Comparison of ENCODE assay signal across 29 cellular contexts in the genomic region with DNA sequence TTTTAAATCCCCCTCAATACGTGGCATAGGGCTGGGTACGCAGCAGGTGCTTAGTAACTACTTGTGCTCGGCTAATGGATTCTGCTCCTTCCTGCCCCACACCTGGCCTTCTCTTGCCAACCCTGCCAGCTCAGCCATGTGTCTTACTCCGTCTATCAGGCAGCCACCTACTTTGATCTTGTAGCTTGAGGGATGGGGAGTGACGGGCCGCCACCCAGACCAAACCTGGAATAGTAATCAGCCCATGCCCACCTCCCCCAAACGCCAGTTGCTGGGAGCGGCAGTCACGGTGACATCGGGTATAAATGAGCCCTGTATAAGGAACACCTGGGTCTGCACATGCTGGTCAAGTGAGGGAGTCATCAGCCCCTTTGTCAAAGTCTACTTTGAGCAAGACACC.
A peak's percentile ranks its signal among the peaks of the same experiment; 100 is the strongest.
DNase-seq lines count a peak whose midpoint lies in the region; ATAC-seq lines count a peak whose summit lies in the region.
"Had no signal": no experiment of that assay in that cellular context is flagged by ENCODE, and none has a peak within 500 bp of the region (broad histone marks: within the 10 kb centered on the region; RNA-seq: fewer than 3 reads in every experiment).

No MANE protein-coding gene starts in this region.

- no peaks in the 10 kb centered on the region for H3K27me3 ChIP-seq in naive thymus-derived CD4-positive, alpha-beta T cell (ENCODE audit: control insufficient read depth in 2 of 2, insufficient read depth in 2 of 2, low read length in 2 of 2)
- H3K27me3 ChIP-seq: adrenal gland, breast epithelium, esophagus squamous epithelium, pancreas, right atrium auricular region, SJSA1, spleen, tibial artery had no signal

- POLR2A ChIA-PET in naive thymus-derived CD4-positive, alpha-beta T cell (lab: Charles Lee), result interaction anchor here (1.3 kb wide), 1 partner anchor 10 kb away, joined by 4 read pairs; no protein-coding TSS in a partner anchor

- no peak overlapping the region for H3K4me3 ChIP-seq in naive thymus-derived CD4-positive, alpha-beta T cell (ENCODE audit: low read length)
- H3K4me3 ChIP-seq: adrenal gland, breast epithelium, esophagus squamous epithelium, K562, pancreas, right atrium auricular region, SJSA1, spleen, tibial artery had no signal

- H3K9me3 Mint-ChIP-seq in stimulated activated naive CD8-positive, alpha-beta T cell treated with anti-CD3 and anti-CD28 coated beads, Interleukin-15, Interleukin-2, amounts not matched to agents 100 ng/mL and 50 ng/mL, for 24 hours, result no peaks in the 10 kb centered on the region
- H3K9me3 Mint-ChIP-seq in activated T-helper 1 cell treated with anti-CD3 and anti-CD28 coated beads, Interleukin-12 subunit alpha, Interleukin-12 subunit beta, Interleukin-2, Interleukin-4 antibody, amounts not matched to agents 30 ng/mL and 10 ng/mL and 1 ng/mL, durations not matched to agents 14 hours and 24 hours and 36 hours, result no peaks in the 10 kb centered on the region
- H3K9me3 Mint-ChIP-seq in naive thymus-derived CD4-positive, alpha-beta T cell, result peaks cover 0 to 2% (median 0%) of the 10 kb centered on the region in 11 donors
- H3K9me3 Mint-ChIP-seq: CD4-positive, alpha-beta memory T cell; natural killer cell treated with Interleukin-12 subunit alpha and Interleukin-12 subunit beta and Interleukin-15 and Interleukin-18, amount 100 ng/mL, for 72 hours; stimulated activated memory B cell treated with anti-CD40 and anti-IgM and Interleukin-4, amounts not matched to agents 10 μg/mL and 1 μg/mL and 100 μg/mL, for 72 hours had no signal

- CTCF ChIA-PET in naive thymus-derived CD4-positive, alpha-beta T cell (lab: Charles Lee), result no interaction called here

- H3K9me3 ChIP-seq in naive thymus-derived CD4-positive, alpha-beta T cell (ENCODE audit: control insufficient read depth in 2 of 3, low read length in 3 of 3), result no peaks in the 10 kb centered on the region
- H3K9me3 ChIP-seq: adrenal gland, breast epithelium, esophagus squamous epithelium, pancreas, right atrium auricular region, SJSA1, spleen, tibial artery had no signal

- no peak overlapping the region for H3K27ac ChIP-seq in naive thymus-derived CD4-positive, alpha-beta T cell (ENCODE audit: low read depth, low read length)
- H3K27ac ChIP-seq: pancreas, SJSA1 had no signal

- H3K4me1 ChIP-seq in naive thymus-derived CD4-positive, alpha-beta T cell (ENCODE audit: control insufficient read depth in 2 of 2, insufficient read depth in 2 of 2, low read length in 2 of 2), result no peaks in the 10 kb centered on the region
- H3K4me1 ChIP-seq: pancreas, SJSA1 had no signal

- H3K27me3 Mint-ChIP-seq in stimulated activated naive CD8-positive, alpha-beta T cell treated with anti-CD3 and anti-CD28 coated beads, Interleukin-15, Interleukin-2, amounts not matched to agents 100 ng/mL and 50 ng/mL, for 24 hours, result no peaks in the 10 kb centered on the region
- no peaks in the 10 kb centered on the region for H3K27me3 Mint-ChIP-seq in activated T-helper 1 cell treated with anti-CD3 and anti-CD28 coated beads, Interleukin-12 subunit alpha, Interleukin-12 subunit beta, Interleukin-2, Interleukin-4 antibody, amounts not matched to agents 30 ng/mL and 10 ng/mL and 1 ng/mL, durations not matched to agents 14 hours and 24 hours and 36 hours (ENCODE audit: insufficient read depth)
- no peaks in the 10 kb centered on the region for H3K27me3 Mint-ChIP-seq in naive thymus-derived CD4-positive, alpha-beta T cell
- H3K27me3 Mint-ChIP-seq: CD4-positive, alpha-beta memory T cell; natural killer cell treated with Interleukin-12 subunit alpha and Interleukin-12 subunit beta and Interleukin-15 and Interleukin-18, amount 100 ng/mL, for 72 hours; stimulated activated memory B cell treated with anti-CD40 and anti-IgM and Interleukin-4, amounts not matched to agents 10 μg/mL and 1 μg/mL and 100 μg/mL, for 72 hours had no signal

- peak overlapping the region; percentile 26 for H3K27ac Mint-ChIP-seq in stimulated activated naive CD8-positive, alpha-beta T cell treated with anti-CD3 and anti-CD28 coated beads, Interleukin-15, Interleukin-2, amounts not matched to agents 100 ng/mL and 50 ng/mL, for 24 hours
- peak overlapping the region; percentile 70 for H3K27ac Mint-ChIP-seq in activated T-helper 1 cell treated with anti-CD3 and anti-CD28 coated beads, Interleukin-12 subunit alpha, Interleukin-12 subunit beta, Interleukin-2, Interleukin-4 antibody, amounts not matched to agents 30 ng/mL and 10 ng/mL and 1 ng/mL, durations not matched to agents 14 hours and 24 hours and 36 hours
- H3K27ac Mint-ChIP-seq in naive thymus-derived CD4-positive, alpha-beta T cell, result peak overlapping the region in 6 of 9 donors; percentile 7 to 91 (median 40)
- H3K27ac Mint-ChIP-seq: natural killer cell treated with Interleukin-12 subunit alpha and Interleukin-12 subunit beta and Interleukin-15 and Interleukin-18, amount 100 ng/mL, for 72 hours; stimulated activated memory B cell treated with anti-CD40 and anti-IgM and Interleukin-4, amounts not matched to agents 10 μg/mL and 1 μg/mL and 100 μg/mL, for 72 hours had no signal

- intact Hi-C loops in activated T-helper 1 cell treated with anti-CD3 and anti-CD28 coated beads, Interleukin-12 subunit alpha, Interleukin-12 subunit beta, Interleukin-2, Interleukin-4 antibody, amounts not matched to agents 30 ng/mL and 10 ng/mL and 1 ng/mL, durations not matched to agents 14 hours and 24 hours and 36 hours (cut with micrococcal nuclease), result no loop called here
- intact Hi-C loops in naive thymus-derived CD4-positive, alpha-beta T cell (cut with micrococcal nuclease), result no loop called here

- peaks cover 18% of the 10 kb centered on the region for H3K36me3 Mint-ChIP-seq in stimulated activated naive CD8-positive, alpha-beta T cell treated with anti-CD3 and anti-CD28 coated beads, Interleukin-15, Interleukin-2, amounts not matched to agents 100 ng/mL and 50 ng/mL, for 24 hours (ENCODE audit: low read depth)
- H3K36me3 Mint-ChIP-seq in activated T-helper 1 cell treated with anti-CD3 and anti-CD28 coated beads, Interleukin-12 subunit alpha, Interleukin-12 subunit beta, Interleukin-2, Interleukin-4 antibody, amounts not matched to agents 30 ng/mL and 10 ng/mL and 1 ng/mL, durations not matched to agents 14 hours and 24 hours and 36 hours (ENCODE audit: low read depth), result peaks cover 23% of the 10 kb centered on the region
- H3K36me3 Mint-ChIP-seq in naive thymus-derived CD4-positive, alpha-beta T cell, result peaks cover 0 to 46% (median 6%) of the 10 kb centered on the region in 5 donors
- H3K36me3 Mint-ChIP-seq: natural killer cell treated with Interleukin-12 subunit alpha and Interleukin-12 subunit beta and Interleukin-15 and Interleukin-18, amount 100 ng/mL, for 72 hours had no signal

- H3K4me3 Mint-ChIP-seq in stimulated activated naive CD8-positive, alpha-beta T cell treated with anti-CD3 and anti-CD28 coated beads, Interleukin-15, Interleukin-2, amounts not matched to agents 100 ng/mL and 50 ng/mL, for 24 hours, result no peak overlapping the region
- H3K4me3 Mint-ChIP-seq in activated T-helper 1 cell treated with anti-CD3 and anti-CD28 coated beads, Interleukin-12 subunit alpha, Interleukin-12 subunit beta, Interleukin-2, Interleukin-4 antibody, amounts not matched to agents 30 ng/mL and 10 ng/mL and 1 ng/mL, durations not matched to agents 14 hours and 24 hours and 36 hours, result no peak overlapping the region
- no peak overlapping the region for H3K4me3 Mint-ChIP-seq in naive thymus-derived CD4-positive, alpha-beta T cell
- H3K4me3 Mint-ChIP-seq: CD4-positive, alpha-beta memory T cell; natural killer cell treated with Interleukin-12 subunit alpha and Interleukin-12 subunit beta and Interleukin-15 and Interleukin-18, amount 100 ng/mL, for 72 hours; stimulated activated memory B cell treated with anti-CD40 and anti-IgM and Interleukin-4, amounts not matched to agents 10 μg/mL and 1 μg/mL and 100 μg/mL, for 72 hours had no signal

- H3K36me3 ChIP-seq in naive thymus-derived CD4-positive, alpha-beta T cell (ENCODE audit: control insufficient read depth in 2 of 3, insufficient read depth in 3 of 3, low read length in 3 of 3), result peaks cover 0 to 69% (median 4%) of the 10 kb centered on the region in 3 experiments

- no peak for DNase-seq in stimulated activated naive CD8-positive, alpha-beta T cell treated with anti-CD3 and anti-CD28 coated beads, Interleukin-15, Interleukin-2, amounts not matched to agents 100 U/mL and 50 U/mL, for 24 hours
- DNase-seq in activated T-helper 1 cell treated with anti-CD3 and anti-CD28 coated beads, Interleukin-12 subunit alpha, Interleukin-12 subunit beta, Interleukin-2, Interleukin-4 antibody, amounts not matched to agents 30 ng/mL and 10 ng/mL and 1 ng/mL, durations not matched to agents 14 hours and 24 hours and 36 hours (ENCODE audit: low spot score), result no peak
- no peak for DNase-seq in naive thymus-derived CD4-positive, alpha-beta T cell
- DNase-seq in HT-29 (ENCODE audit: low spot score) (no peak), NCI-H187 (lab: John Stamatoyannopoulos, UW) (no peak)
- DNase-seq: activated CD4-positive, alpha-beta T cell treated with anti-CD3 and anti-CD28 coated beads for 48 hours; activated effector memory CD4-positive, alpha-beta T cell treated with Interleukin-2 at 50 U/mL for 16 hours; adrenal gland; CD4-positive, alpha-beta memory T cell; DMS153; esophagus squamous epithelium; hypothalamus; midbrain; MM.1S; NCI-H1417; NCI-H2081 treated with DMSO at 0.1 percent for 48 hours; NCI-H524; spleen; stimulated activated CD4-positive, alpha-beta T cell treated with anti-CD3 and anti-CD28 coated beads, Interleukin-4, amount 100 ng/mL, for 1 hour; tibial artery had no signal

- peaks cover 17% of the 10 kb centered on the region for H3K4me1 Mint-ChIP-seq in stimulated activated naive CD8-positive, alpha-beta T cell treated with anti-CD3 and anti-CD28 coated beads, Interleukin-15, Interleukin-2, amounts not matched to agents 100 ng/mL and 50 ng/mL, for 24 hours (ENCODE audit: low read depth)
- no peaks in the 10 kb centered on the region for H3K4me1 Mint-ChIP-seq in activated T-helper 1 cell treated with anti-CD3 and anti-CD28 coated beads, Interleukin-12 subunit alpha, Interleukin-12 subunit beta, Interleukin-2, Interleukin-4 antibody, amounts not matched to agents 30 ng/mL and 10 ng/mL and 1 ng/mL, durations not matched to agents 14 hours and 24 hours and 36 hours (ENCODE audit: low read depth)
- H3K4me1 Mint-ChIP-seq in naive thymus-derived CD4-positive, alpha-beta T cell, result peaks cover 0 to 16% (median 10%) of the 10 kb centered on the region in 7 donors
- H3K4me1 Mint-ChIP-seq: stimulated activated memory B cell treated with anti-CD40 and anti-IgM and Interleukin-4, amounts not matched to agents 10 μg/mL and 1 μg/mL and 100 μg/mL, for 72 hours had no signal

- ATAC-seq in stimulated activated naive CD8-positive, alpha-beta T cell treated with anti-CD3 and anti-CD28 coated beads, Interleukin-15, Interleukin-2, amounts not matched to agents 100 U/mL and 50 U/mL, for 24 hours, result no peak
- no peak for ATAC-seq in naive thymus-derived CD4-positive, alpha-beta T cell
- ATAC-seq in HG03175 (IDR thresholded peaks at IDR 0.05; ENCODE audit: unreplicated experiment), result no peak
- ATAC-seq: K562; natural killer cell treated with Interleukin-12 subunit alpha and Interleukin-12 subunit beta and Interleukin-15 and Interleukin-18, amount 100 ng/mL, for 72 hours; stimulated activated memory B cell treated with anti-CD40 and anti-IgM and Interleukin-4, amounts not matched to agents 10 μg/mL and 1 μg/mL and 100 μg/mL, for 72 hours had no signal
